ENCODE assay signal across 28 cellular contexts in genomic region chr3:29370021-29370420, GRCh38.
"Had no signal": no experiment of that assay in that cellular context is flagged by ENCODE, and none has a peak within 500 bp of the region (broad histone marks: within the 10 kb centered on the region; RNA-seq: fewer than 3 reads in every experiment).

No MANE protein-coding gene starts in this region.

- H3K4me3 Mint-ChIP-seq: endodermal cell; memory B cell; natural killer cell; neural crest cell; stimulated activated naive CD8-positive, alpha-beta T cell treated with anti-CD3 and anti-CD28 coated beads, Interleukin-15, amount 100 ng/mL, for 72 hours had no signal

- H3K27ac Mint-ChIP-seq: endodermal cell; memory B cell; natural killer cell; progenitor cell of endocrine pancreas; stimulated activated naive CD8-positive, alpha-beta T cell treated with anti-CD3 and anti-CD28 coated beads, Interleukin-15, amount 100 ng/mL, for 72 hours had no signal

- H3K36me3 Mint-ChIP-seq: memory B cell, natural killer cell had no signal

- H3K9me3 ChIP-seq: gastrocnemius medialis, mucosa of descending colon, suprapubic skin, transverse colon, upper lobe of right lung, uterus had no signal

- H3K27me3 ChIP-seq: dorsolateral prefrontal cortex, gastrocnemius medialis, suprapubic skin, transverse colon, upper lobe of right lung, uterus had no signal

- H3K27me3 Mint-ChIP-seq: memory B cell, progenitor cell of endocrine pancreas had no signal

- H3K27ac ChIP-seq: dorsolateral prefrontal cortex, epithelial cell of prostate, gastrocnemius medialis, parathyroid adenoma, suprapubic skin, transverse colon, upper lobe of right lung had no signal

- H3K4me1 ChIP-seq: parathyroid adenoma, suprapubic skin had no signal

- H2AFZ ChIP-seq: parathyroid adenoma had no signal

- ATAC-seq: esophagus mucosa; mucosa of descending colon; natural killer cell; stimulated activated naive CD8-positive, alpha-beta T cell treated with anti-CD3 and anti-CD28 coated beads, Interleukin-15, amount 100 ng/mL, for 72 hours; upper lobe of right lung had no signal

- H3K9ac ChIP-seq: parathyroid adenoma had no signal

- H3K9me3 Mint-ChIP-seq: endodermal cell; stimulated activated naive CD8-positive, alpha-beta T cell treated with anti-CD3 and anti-CD28 coated beads, Interleukin-15, amount 100 ng/mL, for 72 hours had no signal

- H3K4me1 Mint-ChIP-seq: memory B cell, natural killer cell had no signal

- H3K79me2 ChIP-seq: parathyroid adenoma had no signal

- FAIRE-seq: colon, keratinocyte had no signal

- DNase-seq: dorsolateral prefrontal cortex; effector CD8-positive, alpha-beta T cell; endodermal cell; foreskin fibroblast; gastrocnemius medialis; head of caudate nucleus; left ventricle myocardium superior; mucosa of descending colon; natural killer cell; stimulated activated CD4-positive, alpha-beta T cell treated with anti-CD3 and anti-CD28 coated beads, Interleukin-12 subunit alpha, Interleukin-12 subunit beta, amount 100 ng/mL, for 4 hours; stimulated activated CD4-positive, alpha-beta T cell treated with anti-CD3 and anti-CD28 coated beads, Interleukin-1b, Interleukin-23, amount 100 ng/mL, for 48 hours; stimulated activated CD4-positive, alpha-beta T cell treated with anti-CD3 and anti-CD28 coated beads, Interleukin-4, amount 100 ng/mL, for 1 hour; stimulated activated CD8-positive, alpha-beta memory T cell treated with anti-CD3 and anti-CD28 coated beads, Interleukin-4, amount 100 ng/mL, for 48 hours; stimulated activated naive CD4-positive, alpha-beta T cell; stimulated activated naive CD8-positive, alpha-beta T cell treated with anti-CD3 and anti-CD28 coated beads, Interleukin-15, amount 100 ng/mL, for 72 hours; transverse colon; upper lobe of right lung; uterus had no signal

- H3K36me3 ChIP-seq: gastrocnemius medialis, suprapubic skin, transverse colon, upper lobe of right lung, uterus had no signal

- H3K4me3 ChIP-seq: dorsolateral prefrontal cortex, lung, mucosa of descending colon, suprapubic skin, transverse colon, upper lobe of right lung, uterus had no signal
